21 cellular contexts compared by ENCODE assay signal in genomic region chr9:97602430-97602829, GRCh38.
"Had no signal": no experiment of that assay in that cellular context is flagged by ENCODE, and none has a peak within 500 bp of the region (broad histone marks: within the 10 kb centered on the region; RNA-seq: fewer than 3 reads in every experiment).

No MANE protein-coding gene starts in this region.

- ATAC-seq: activated CD4-positive, alpha-beta T cell treated with anti-CD3 and anti-CD28 coated beads for 36 hours; left lobe of liver; natural killer cell treated with Interleukin-12 subunit alpha and Interleukin-12 subunit beta and Interleukin-15 and Interleukin-18, amount 100 ng/mL, for 72 hours had no signal

- DNase-seq: activated CD4-positive, alpha-beta T cell treated with anti-CD3 and anti-CD28 coated beads for 36 hours; activated CD4-positive, CD25-positive, alpha-beta regulatory T cell; activated effector memory CD4-positive, alpha-beta T cell treated with anti-CD3 and anti-CD28 coated beads, Interleukin-2, amount 50 U/mL, for 16 hours; activated naive CD4-positive, alpha-beta T cell treated with anti-CD3 and anti-CD28 coated beads for 36 hours; activated T-cell treated with anti-CD3 and anti-CD28 coated beads for 4 hours; amniotic stem cell; dermis blood vessel endothelial cell; effector CD4-positive, alpha-beta T cell; esophagus squamous epithelium; foreskin melanocyte; head of caudate nucleus; mucosa of descending colon; spleen; stimulated activated naive CD4-positive, alpha-beta T cell; T-helper 1 cell; testis; transverse colon had no signal

- H3K4me3 ChIP-seq: esophagus squamous epithelium, lung, mucosa of descending colon, spleen, testis, transverse colon had no signal

- H3K27me3 ChIP-seq: esophagus squamous epithelium, spleen, testis, transverse colon had no signal

- H3K27ac ChIP-seq: epithelial cell of prostate, esophagus squamous epithelium, spleen, testis had no signal

- H3K9me3 ChIP-seq: esophagus squamous epithelium, mucosa of descending colon, spleen, testis, transverse colon had no signal
